ENCODE assay signal across 9 cellular contexts in the genomic region with DNA sequence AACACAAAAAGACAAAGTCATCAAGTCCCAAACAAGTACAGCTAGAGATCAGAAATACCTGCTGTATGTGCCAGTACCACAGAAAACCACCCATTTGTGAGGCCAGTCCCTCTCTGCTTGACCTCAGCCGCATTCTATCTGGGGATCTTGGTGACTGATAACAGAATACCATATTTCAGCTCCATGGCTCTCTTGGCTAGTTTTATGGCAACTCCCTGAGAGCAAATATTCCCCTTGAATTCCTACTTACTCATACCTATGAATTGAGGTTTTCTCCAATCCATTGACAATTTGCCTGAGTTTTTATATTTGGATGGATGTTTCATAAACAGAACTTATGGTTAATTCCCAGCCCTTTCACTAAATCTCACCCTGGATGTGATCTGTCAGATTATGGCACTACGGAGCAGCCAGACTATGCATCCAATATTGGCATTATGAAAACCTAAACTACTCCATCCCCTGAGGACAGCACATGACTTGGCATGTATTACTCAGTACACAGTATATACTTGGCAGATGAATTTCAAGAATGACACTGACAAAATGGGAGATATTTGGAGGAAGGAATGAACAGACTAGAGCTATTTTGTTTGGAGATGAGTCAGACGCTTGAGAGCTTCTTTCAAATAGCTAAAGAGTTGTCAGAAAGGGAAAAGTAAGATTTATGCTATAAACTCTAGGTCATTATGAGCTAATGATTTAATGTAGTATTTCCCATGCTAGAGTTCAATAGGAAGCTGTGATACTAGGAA.
A peak's percentile ranks its signal among the peaks of the same experiment; 100 is the strongest.
DNase-seq lines count a peak whose midpoint lies in the region; ATAC-seq and TF ChIP-seq lines count a peak whose summit lies in the region.
"Had no signal": no experiment of that assay in that cellular context is flagged by ENCODE, and none has a peak within 500 bp of the region (broad histone marks: within the 10 kb centered on the region; RNA-seq: fewer than 3 reads in every experiment).

No MANE protein-coding gene starts in this region.

- H3K9me3 ChIP-seq in MG63 (no peaks in the 10 kb centered on the region), tibial nerve (no peaks in the 10 kb centered on the region)

- DNase-seq in Daoy (ENCODE audit: low read depth) (peak; percentile 23), MG63 (peak; percentile 48), fibroblast of gingiva (ENCODE audit: low read depth) (peak; percentile 52), NCI-H526 treated with DMSO at 0.1 percent for 48 hours (lab: John Stamatoyannopoulos, UW) (no peak), tibial nerve (ENCODE audit: low spot score in 2 of 2) (no peak), GM10266 (ENCODE audit: extremely low spot score) (no peak), DMS 273 (lab: John Stamatoyannopoulos, UW; ENCODE audit: unreplicated experiment) (no peak)
- DNase-seq: NCI-H1694 had no signal

- TF ChIP-seq EP300 in tibial nerve (IDR thresholded peaks at IDR 0.05), result no peak

- WGBS in tibial nerve, 2 donors, result 81 to 84% methylated on average over 3 of the region's 3 CpGs

- H3K4me1 ChIP-seq in tibial nerve, result no peaks in the 10 kb centered on the region

- no peak overlapping the region for H3K4me3 ChIP-seq in MG63
- no peak overlapping the region for H3K4me3 ChIP-seq in tibial nerve

- H3K27ac ChIP-seq in tibial nerve, result no peak overlapping the region

- TF ChIP-seq CTCF in tibial nerve (IDR thresholded peaks at IDR 0.05) (no peak), GM10266 (IDR thresholded peaks at IDR 0.05; ENCODE audit: control insufficient read depth, insufficient read depth, low read depth, missing control alignments) (no peak)

- no peaks in the 10 kb centered on the region for H3K27me3 ChIP-seq in MG63
- H3K27me3 ChIP-seq in tibial nerve, result no peaks in the 10 kb centered on the region

- H3K36me3 ChIP-seq in MG63, result peaks cover 4% of the 10 kb centered on the region
- peaks cover 0 to 8% (median 0%) of the 10 kb centered on the region in 3 donors for H3K36me3 ChIP-seq in tibial nerve

- no peak for TF ChIP-seq POLR2A in tibial nerve (IDR thresholded peaks at IDR 0.05)

- ATAC-seq in GM21723 (IDR thresholded peaks at IDR 0.05; ENCODE audit: unreplicated experiment), result peak; percentile 49

Comparison
In these comparisons a context has a peak if more than half of its experiments do, and no peak if none do; other contexts are left out.
1. DNase-seq: peak in Daoy (single experiment), MG63 (single experiment) and fibroblast of gingiva (single experiment); none in NCI-H526 treated with DMSO at 0.1 percent for 48 hours (single experiment), tibial nerve (0 of 2), GM10266 (single experiment) and DMS 273 (single experiment).